Comparison of ENCODE assay signal across 18 cellular contexts in genomic region chr3:12477256-12477655, GRCh38.
"Had no signal": no experiment of that assay in that cellular context is flagged by ENCODE, and none has a peak within 500 bp of the region (broad histone marks: within the 10 kb centered on the region; RNA-seq: fewer than 3 reads in every experiment).

No MANE protein-coding gene starts in this region.

- H3K36me3 ChIP-seq: heart left ventricle, right lobe of liver, thoracic aorta had no signal

- H3K27me3 ChIP-seq: heart left ventricle, right lobe of liver had no signal

- H3K27me3 Mint-ChIP-seq: activated CD4-positive, alpha-beta memory T cell treated with anti-CD3 and anti-CD28 coated beads, Interleukin-2, amount 10 ng/mL, durations not matched to agents 7 days and 5 days; activated naive CD8-positive, alpha-beta T cell treated with anti-CD3 and anti-CD28 coated beads, Interleukin-2, amount 10 ng/mL, durations not matched to agents 7 days and 5 days; dendritic cell treated with granulocyte-macrophage colony-stimulating factor and Interleukin-4, amounts not matched to agents 40 ng/mL and 50 ng/mL, for 4 days; memory B cell had no signal

- H3K4me1 Mint-ChIP-seq: activated naive CD8-positive, alpha-beta T cell treated with anti-CD3 and anti-CD28 coated beads, Interleukin-2, amount 10 ng/mL, durations not matched to agents 7 days and 5 days had no signal

- H3K36me3 Mint-ChIP-seq: activated naive CD8-positive, alpha-beta T cell treated with anti-CD3 and anti-CD28 coated beads, Interleukin-2, amount 10 ng/mL, durations not matched to agents 7 days and 5 days; memory B cell; stimulated activated naive B cell treated with anti-CD40 and anti-IgM and Interleukin-4, amounts not matched to agents 10 μg/mL and 1 μg/mL and 100 μg/mL, for 72 hours had no signal

- H3K4me3 ChIP-seq: heart left ventricle, right lobe of liver, thoracic aorta had no signal

- H3K9me3 Mint-ChIP-seq: activated CD4-positive, alpha-beta memory T cell treated with anti-CD3 and anti-CD28 coated beads, Interleukin-2, amount 10 ng/mL, durations not matched to agents 7 days and 5 days; activated naive CD8-positive, alpha-beta T cell treated with anti-CD3 and anti-CD28 coated beads, Interleukin-2, amount 10 ng/mL, durations not matched to agents 7 days and 5 days; activated T-helper 1 cell treated with anti-CD3 and anti-CD28 coated beads, Interleukin-12 subunit alpha, Interleukin-12 subunit beta, Interleukin-2, Interleukin-4 antibody, amounts not matched to agents 30 ng/mL and 10 ng/mL and 1 ng/mL, durations not matched to agents 14 hours and 24 hours and 36 hours; dendritic cell treated with granulocyte-macrophage colony-stimulating factor and Interleukin-4, amounts not matched to agents 40 ng/mL and 50 ng/mL, for 4 days; memory B cell; neural crest cell; stimulated activated naive B cell treated with anti-CD40 and anti-IgM and Interleukin-4, amounts not matched to agents 10 μg/mL and 1 μg/mL and 100 μg/mL, for 72 hours had no signal

- H3K9me3 ChIP-seq: heart left ventricle, right lobe of liver, thoracic aorta had no signal

- H3K4me3 Mint-ChIP-seq: activated CD4-positive, alpha-beta memory T cell treated with anti-CD3 and anti-CD28 coated beads, Interleukin-2, amount 10 ng/mL, durations not matched to agents 7 days and 5 days; activated naive CD8-positive, alpha-beta T cell treated with anti-CD3 and anti-CD28 coated beads, Interleukin-2, amount 10 ng/mL, durations not matched to agents 7 days and 5 days; activated T-helper 1 cell treated with anti-CD3 and anti-CD28 coated beads, Interleukin-12 subunit alpha, Interleukin-12 subunit beta, Interleukin-2, Interleukin-4 antibody, amounts not matched to agents 30 ng/mL and 10 ng/mL and 1 ng/mL, durations not matched to agents 14 hours and 24 hours and 36 hours; dendritic cell treated with granulocyte-macrophage colony-stimulating factor and Interleukin-4, amounts not matched to agents 40 ng/mL and 50 ng/mL, for 4 days; memory B cell; neural crest cell; stimulated activated naive B cell treated with anti-CD40 and anti-IgM and Interleukin-4, amounts not matched to agents 10 μg/mL and 1 μg/mL and 100 μg/mL, for 72 hours had no signal

- H3K27ac ChIP-seq: right lobe of liver, thoracic aorta had no signal

- ATAC-seq: heart left ventricle; stimulated activated naive B cell treated with anti-CD40 and anti-IgM and Interleukin-4, amounts not matched to agents 10 μg/mL and 1 μg/mL and 100 μg/mL, for 72 hours had no signal

- H3K27ac Mint-ChIP-seq: activated CD4-positive, alpha-beta memory T cell treated with anti-CD3 and anti-CD28 coated beads, Interleukin-2, amount 10 ng/mL, durations not matched to agents 7 days and 5 days; activated naive CD8-positive, alpha-beta T cell treated with anti-CD3 and anti-CD28 coated beads, Interleukin-2, amount 10 ng/mL, durations not matched to agents 7 days and 5 days; activated T-helper 1 cell treated with anti-CD3 and anti-CD28 coated beads, Interleukin-12 subunit alpha, Interleukin-12 subunit beta, Interleukin-2, Interleukin-4 antibody, amounts not matched to agents 30 ng/mL and 10 ng/mL and 1 ng/mL, durations not matched to agents 14 hours and 24 hours and 36 hours; dendritic cell treated with granulocyte-macrophage colony-stimulating factor and Interleukin-4, amounts not matched to agents 40 ng/mL and 50 ng/mL, for 4 days; memory B cell; stimulated activated naive B cell treated with anti-CD40 and anti-IgM and Interleukin-4, amounts not matched to agents 10 μg/mL and 1 μg/mL and 100 μg/mL, for 72 hours had no signal

- DNase-seq: activated CD4-positive, alpha-beta memory T cell treated with anti-CD3 and anti-CD28 coated beads, Interleukin-2, amount 10 ng/mL, durations not matched to agents 7 days and 5 days; activated CD4-positive, alpha-beta T cell treated with anti-CD3 and anti-CD28 coated beads for 48 hours; activated naive CD8-positive, alpha-beta T cell treated with anti-CD3 and anti-CD28 coated beads, Interleukin-2, amount 10 ng/mL, durations not matched to agents 7 days and 5 days; activated T-cell treated with anti-CD3 and anti-CD28 coated beads for 4 hours; amniotic stem cell; effector CD4-positive, alpha-beta T cell; heart left ventricle; occipital lobe; posterior cingulate gyrus; small intestine; stimulated activated naive B cell treated with anti-CD40 and anti-IgM and Interleukin-4, amounts not matched to agents 10 μg/mL and 1 μg/mL and 100 μg/mL, for 72 hours; T-helper 2 cell had no signal
